Comparison of ENCODE assay signal across 8 cellular contexts in genomic region chr9:130940693-130941576, GRCh38. TPM values are rescaled to one million over a fixed set of nuclear protein-coding genes. Genes with fewer than 3 reads are reported as not detected.
DNase-seq lines count a peak whose midpoint lies in the region; ATAC-seq, FAIRE-seq and TF ChIP-seq lines count a peak whose summit lies in the region.

No MANE protein-coding gene starts in this region.

- H3K36me3 Mint-ChIP-seq in naive B cell, result no peaks in the 10 kb centered on the region
- H3K36me3 Mint-ChIP-seq in stimulated activated memory B cell treated with anti-CD40 and anti-IgM and Interleukin-4, amounts not matched to agents 10 μg/mL and 1 μg/mL and 100 μg/mL, for 72 hours, result no peaks in the 10 kb centered on the region

- H3K4me2 ChIP-seq in endothelial cell of umbilical vein (ENCODE audit: insufficient read depth, low read length), result no peak overlapping the region

- FAIRE-seq in endothelial cell of umbilical vein (lab: Jason Lieb, UNC), result no peak

- BruUV-seq in endothelial cell of umbilical vein (replicated peaks; lab: Mats Ljungman, UMichigan), result no TSS peak

- H3K4me1 Mint-ChIP-seq in naive B cell, result peaks cover 13 to 20% (median 15%) of the 10 kb centered on the region in 3 donors
- H3K4me1 Mint-ChIP-seq in stimulated activated memory B cell treated with anti-CD40 and anti-IgM and Interleukin-4, amounts not matched to agents 10 μg/mL and 1 μg/mL and 100 μg/mL, for 72 hours, result peaks cover 25% of the 10 kb centered on the region

- no peaks in the 10 kb centered on the region for H3K9me1 ChIP-seq in endothelial cell of umbilical vein (replicated peaks; ENCODE audit: control insufficient read depth, extremely low read depth, insufficient read depth, low read length)

- peak overlapping the region in 1 of 6 donors; percentile 57 for H3K27ac Mint-ChIP-seq in naive B cell
- H3K27ac Mint-ChIP-seq in stimulated activated memory B cell treated with anti-CD40 and anti-IgM and Interleukin-4, amounts not matched to agents 10 μg/mL and 1 μg/mL and 100 μg/mL, for 72 hours, result no peak overlapping the region

- H3K27me3 ChIP-seq in endothelial cell of umbilical vein (ENCODE audit: control insufficient read depth in 2 of 2, insufficient read depth in 2 of 2, low read length in 2 of 2), result peaks cover 21 to 35% of the 10 kb centered on the region in 2 experiments

- H3K4me3 Mint-ChIP-seq in naive B cell, result peak overlapping the region; percentile 49 to 87 (median 58)
- H3K4me3 Mint-ChIP-seq in stimulated activated memory B cell treated with anti-CD40 and anti-IgM and Interleukin-4, amounts not matched to agents 10 μg/mL and 1 μg/mL and 100 μg/mL, for 72 hours, result no peak overlapping the region

- no peaks in the 10 kb centered on the region for H3K9me3 Mint-ChIP-seq in naive B cell
- no peaks in the 10 kb centered on the region for H3K9me3 Mint-ChIP-seq in stimulated activated memory B cell treated with anti-CD40 and anti-IgM and Interleukin-4, amounts not matched to agents 10 μg/mL and 1 μg/mL and 100 μg/mL, for 72 hours

- no peak overlapping the region for H3K4me3 ChIP-seq in endothelial cell of umbilical vein (replicated peaks in 1 of 3; ENCODE audit: insufficient read depth in 1 of 3, low read depth in 1 of 3, low read length in 3 of 3)

- peak; percentile 58 for ATAC-seq in GM21737 (IDR thresholded peaks at IDR 0.05; ENCODE audit: unreplicated experiment)
- peak; percentile 64 to 74 for ATAC-seq in naive B cell (ENCODE audit: low read depth in 2 of 2)
- ATAC-seq in stimulated activated memory B cell treated with anti-CD40 and anti-IgM and Interleukin-4, amounts not matched to agents 10 μg/mL and 1 μg/mL and 100 μg/mL, for 72 hours, result peak; percentile 70
- ATAC-seq in HG03025 (IDR thresholded peaks at IDR 0.05; ENCODE audit: low FRiP score, unreplicated experiment), result no peak

- H4K20me1 ChIP-seq in endothelial cell of umbilical vein (replicated peaks; ENCODE audit: control insufficient read depth, extremely low read depth, insufficient read depth, low read length), result no peaks in the 10 kb centered on the region

- H3K9ac ChIP-seq in endothelial cell of umbilical vein (replicated peaks; ENCODE audit: extremely low read depth, insufficient read depth, low read length), result no peak overlapping the region

- H3K79me2 ChIP-seq in endothelial cell of umbilical vein (ENCODE audit: control insufficient read depth, insufficient read depth, low read length), result no peaks in the 10 kb centered on the region

- CTCF ChIA-PET in endothelial cell of umbilical vein (lab: Charles Lee), result no interaction called here

- no peak overlapping the region for H2AFZ ChIP-seq in endothelial cell of umbilical vein (ENCODE audit: low read depth, low read length)

- no peaks in the 10 kb centered on the region for H3K9me3 ChIP-seq in endothelial cell of umbilical vein (replicated peaks; ENCODE audit: control insufficient read depth, insufficient read depth, low read length)

- dilution Hi-C loops in endothelial cell of umbilical vein (cut with MboI; ENCODE audit: extremely low pct_ligation_motif_present, low sequenced_read_pairs), result no loop called here

- intact Hi-C loops in endothelial cell of umbilical vein (cut with micrococcal nuclease), result loop anchor here (1.0 to 2.0 kb wide), 4 partner anchors 46 to 234 kb away; no protein-coding TSS in a partner anchor

- POLR2A ChIA-PET in endothelial cell of umbilical vein (lab: Charles Lee), result no interaction called here

- peaks cover 55 to 78% (median 75%) of the 10 kb centered on the region in 3 donors for H3K27me3 Mint-ChIP-seq in naive B cell
- peaks cover 72% of the 10 kb centered on the region for H3K27me3 Mint-ChIP-seq in stimulated activated memory B cell treated with anti-CD40 and anti-IgM and Interleukin-4, amounts not matched to agents 10 μg/mL and 1 μg/mL and 100 μg/mL, for 72 hours

- no peak overlapping the region for H3K27ac ChIP-seq in endothelial cell of umbilical vein (ENCODE audit: insufficient read depth, low read depth, low read length)

- DNase-seq in AG09319 (ENCODE audit: extremely low read depth, low read depth), result no peak
- DNase-seq in NCI-H2227 treated with DMSO at 0.1 percent for 48 hours (lab: John Stamatoyannopoulos, UW), result peak; percentile 22
- peak; percentile 24 to 61 (median 57) for DNase-seq in activated CD8-positive, alpha-beta memory T cell treated with anti-CD3 and anti-CD28 coated beads for 48 hours (ENCODE audit: low read depth in 2 of 3, low spot score in 2 of 3)
- DNase-seq in endothelial cell of umbilical vein (ENCODE audit: low read depth, low spot score), result peak; percentile 44
- DNase-seq in naive B cell, result peak; percentile 49

- TF ChIP-seq POLR2A in endothelial cell of umbilical vein (IDR thresholded peaks at IDR 0.05; ENCODE audit: low read depth, low read length), result no peak

- TF ChIP-seq CTCF in AG09319 (IDR thresholded peaks at IDR 0.05; ENCODE audit: low read depth, low read length) (peak; percentile 80), endothelial cell of umbilical vein (IDR thresholded peaks at IDR 0.05; ENCODE audit: extremely low read depth in 1 of 2, insufficient read depth in 1 of 2, low read depth in 1 of 2, low read length in 2 of 2) (peak; percentile 64 to 89)

- no peaks in the 10 kb centered on the region for H3K36me3 ChIP-seq in endothelial cell of umbilical vein (ENCODE audit: control insufficient read depth in 2 of 2, extremely low read depth in 1 of 2, insufficient read depth in 2 of 2, low read length in 2 of 2)

- H3K4me1 ChIP-seq in endothelial cell of umbilical vein (ENCODE audit: control insufficient read depth, extremely low read depth, insufficient read depth, low read length), result peaks cover 3% of the 10 kb centered on the region

TF ChIP-seq in endothelial cell of umbilical vein, 7 proteins besides CTCF, POLR2A, EP300 and RAD21:
- TF ChIP-seq JUN (IDR thresholded peaks at IDR 0.05; ENCODE audit: borderline replicate concordance, insufficient read depth, insufficient read length, low read depth) (no peak), EZH2 (IDR thresholded peaks at IDR 0.05; ENCODE audit: borderline replicate concordance, low read depth, low read length, severe bottlenecking) (peak; percentile 41)
TF ChIP-seq in endothelial cell of umbilical vein: peak in this region for 1.

RNA-seq across cellular contexts. Expression of gene FIBCD1, which starts 1.9 kb away (rescaled TPM):
- not detected in 2 replicates for total RNA-seq in endothelial cell of umbilical vein
- polyA plus RNA-seq in endothelial cell of umbilical vein (0.14 and 0.29 TPM in 2 replicates), naive B cell (ENCODE audit: low read depth in 6 of 6) (not detected)
- 0.31 and 0.32 TPM in 2 replicates for polyA plus RNA-seq in endothelial cell of umbilical vein (2011; cell fraction: cytosol; rRNA removed)
- polyA plus RNA-seq in endothelial cell of umbilical vein (2011; cell fraction: nucleus; rRNA removed), result not detected in 2 replicates
- 0.29 and 0.44 TPM in 2 replicates for polyA plus RNA-seq in endothelial cell of umbilical vein (2012)
- polyA minus RNA-seq in endothelial cell of umbilical vein, result not detected in 2 replicates
- 14.6 TPM for polyA minus RNA-seq in endothelial cell of umbilical vein (2011; cell fraction: cytosol; rRNA and poly(A)+ RNA removed)
- not detected in 2 replicates for polyA minus RNA-seq in endothelial cell of umbilical vein (2011; cell fraction: nucleus; rRNA and poly(A)+ RNA removed)

RNA-seq across cellular contexts. Expression of gene QRFP, which starts 44.3 kb away (rescaled TPM):
- not detected in 2 replicates for total RNA-seq in endothelial cell of umbilical vein
- not detected in 2 replicates for polyA plus RNA-seq in endothelial cell of umbilical vein
- polyA plus RNA-seq in endothelial cell of umbilical vein (2011; cell fraction: cytosol; rRNA removed), result not detected in 2 replicates
- not detected in 2 replicates for polyA plus RNA-seq in endothelial cell of umbilical vein (2011; cell fraction: nucleus; rRNA removed)
- 0.46 TPM in 1 of 2 replicates, not detected in the other for polyA plus RNA-seq in endothelial cell of umbilical vein (2012)
- not detected in 2 replicates for polyA minus RNA-seq in endothelial cell of umbilical vein
- not detected for polyA minus RNA-seq in endothelial cell of umbilical vein (2011; cell fraction: cytosol; rRNA and poly(A)+ RNA removed)
- not detected in 2 replicates for polyA minus RNA-seq in endothelial cell of umbilical vein (2011; cell fraction: nucleus; rRNA and poly(A)+ RNA removed)
- polyA plus RNA-seq in naive B cell (ENCODE audit: low read depth in 6 of 6), result under 1 TPM in 2 of 6 donors, not detected in 4; 0.42 to 0.75 TPM
